22 cellular contexts compared by ENCODE assay signal in the genomic region with DNA sequence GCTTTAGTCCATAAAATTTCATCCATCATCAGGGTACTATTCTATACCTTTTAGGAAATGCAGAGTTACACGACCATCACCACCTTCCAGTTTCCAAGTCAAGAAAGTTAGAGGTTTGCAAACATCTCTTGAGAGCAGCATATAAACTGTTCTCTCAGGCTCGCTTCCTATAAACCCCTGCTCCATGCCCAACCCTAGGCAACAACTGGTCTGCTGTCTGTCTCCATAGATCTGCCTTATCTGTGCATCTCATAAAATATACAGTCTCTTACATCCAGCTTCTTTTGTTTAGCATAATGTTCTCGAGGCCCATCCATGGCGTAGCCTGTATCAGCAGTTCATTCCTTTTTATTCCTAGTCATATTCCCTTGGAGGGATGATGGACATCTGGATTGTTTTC. TPM values are rescaled to one million over a fixed set of nuclear protein-coding genes. Genes with fewer than 3 reads are reported as not detected.
DNase-seq lines count a peak whose midpoint lies in the region; FAIRE-seq and TF ChIP-seq lines count a peak whose summit lies in the region.
"Had no signal": no experiment of that assay in that cellular context is flagged by ENCODE, and none has a peak within 500 bp of the region (broad histone marks: within the 10 kb centered on the region; RNA-seq: fewer than 3 reads in every experiment).

No MANE protein-coding gene starts in this region.

- no peak overlapping the region for H3K4me3 ChIP-seq in HEK293 (ENCODE audit: low read depth, low read length)
- H3K4me3 ChIP-seq in adrenal gland: no peak overlapping the region
- H3K4me3 ChIP-seq: GM23338 had no signal

- no peaks in the 10 kb centered on the region for H3K36me3 ChIP-seq in HEK293 (ENCODE audit: control insufficient read depth in 2 of 2, insufficient read depth in 1 of 2, low read length in 2 of 2)
- H3K36me3 ChIP-seq in adrenal gland (replicated peaks in 1 of 2): no peaks in the 10 kb centered on the region

- DNase-seq in HTR-8/SVneo (ENCODE audit: insufficient read length, low spot score): no peak
- DNase-seq in NCI-H526 (lab: John Stamatoyannopoulos, UW): peak; percentile 79 to 80
- no peak for DNase-seq in adrenal gland
- no peak for DNase-seq in immature natural killer cell
- DNase-seq: C1 segment of cervical spinal cord; Calu3; CD4-positive, alpha-beta memory T cell; COR-L47; DMS53; DMS79 treated with DMSO at 0.1 percent for 48 hours; GF-D8; HCEC 1CT had no signal

- H3K36me3 Mint-ChIP-seq in nephron (ENCODE audit: low read depth) (no peaks in the 10 kb centered on the region), immature natural killer cell (no peaks in the 10 kb centered on the region)
- H3K36me3 Mint-ChIP-seq: CD4-positive, alpha-beta memory T cell had no signal

- no peaks in the 10 kb centered on the region for H3K9me3 ChIP-seq in HEK293 (ENCODE audit: control insufficient read depth, insufficient read depth, low read depth, low read length)
- H3K9me3 ChIP-seq in adrenal gland (replicated peaks in 1 of 3): no peaks in the 10 kb centered on the region

- peak overlapping the region in 2 of 3 experiments; percentile 38 to 69 for H3K27ac Mint-ChIP-seq in nephron
- H3K27ac Mint-ChIP-seq in immature natural killer cell: no peak overlapping the region
- H3K27ac Mint-ChIP-seq: CD4-positive, alpha-beta memory T cell; GM23338 had no signal

- POLR2A ChIA-PET in HEK293 (lab: Yijun Ruan, JAX): no interaction called here

- CTCF ChIA-PET in HEK293 (lab: Yijun Ruan, JAX): no interaction called here

- FAIRE-seq in HTR-8/SVneo (lab: Jason Lieb, UNC): peak; percentile 76
- FAIRE-seq: GM12891, GM18507 had no signal

- H3K27ac ChIP-seq in HEK293 (ENCODE audit: extremely low read depth, low read depth, low read length) (no peak overlapping the region), adrenal gland (no peak overlapping the region)

- H3K4me3 Mint-ChIP-seq in nephron: no peak overlapping the region
- no peak overlapping the region for H3K4me3 Mint-ChIP-seq in immature natural killer cell
- H3K4me3 Mint-ChIP-seq: CD4-positive, alpha-beta memory T cell; GM23338 had no signal

- no peaks in the 10 kb centered on the region for H3K4me1 ChIP-seq in HEK293 (ENCODE audit: control insufficient read depth, insufficient read depth, low read length)
- H3K4me1 ChIP-seq in adrenal gland (replicated peaks in 1 of 2): no peaks in the 10 kb centered on the region

- 34 to 54% (median 48%) methylated on average over 4 of the region's 4 CpGs for WGBS in adrenal gland, 4 donors

- TF ChIP-seq CTCF in HEK293 (tag by site-specific recombination; IDR thresholded peaks at IDR 0.05) (no peak), nephron (IDR thresholded peaks at IDR 0.05; ENCODE audit: unreplicated experiment in 3 of 3) (no peak), adrenal gland (IDR thresholded peaks at IDR 0.05) (no peak)

- no peaks in the 10 kb centered on the region for H3K9me3 Mint-ChIP-seq in nephron
- peaks cover 0 to 5% (median 0%) of the 10 kb centered on the region in 6 donors for H3K9me3 Mint-ChIP-seq in immature natural killer cell

- TF ChIP-seq POLR2A in adrenal gland (IDR thresholded peaks at IDR 0.05): no peak

- H3K4me1 Mint-ChIP-seq in nephron (peaks cover 24% of the 10 kb centered on the region), immature natural killer cell (peaks cover 3 to 8% of the 10 kb centered on the region in 2 donors)
- H3K4me1 Mint-ChIP-seq: GM23338 had no signal

- H3K27me3 ChIP-seq in adrenal gland: peaks cover 12% of the 10 kb centered on the region

- peaks cover 85% of the 10 kb centered on the region for H3K27me3 Mint-ChIP-seq in nephron (ENCODE audit: low read depth)
- peaks cover 8 to 11% (median 10%) of the 10 kb centered on the region in 3 donors for H3K27me3 Mint-ChIP-seq in immature natural killer cell (ENCODE audit: low read depth in 3 of 3)

- intact Hi-C loops in adrenal gland (cut with DNase I): loop anchor here in 1 of 2 donors (10.0 kb wide), 2 partner anchors 649 to 1229 kb away; no protein-coding TSS in a partner anchor

TF ChIP-seq in HEK293, 187 proteins besides CTCF, POLR2A, EP300 and RAD21:
- no peak for TF ChIP-seq ZNF354C (tag by site-specific recombination; IDR thresholded peaks at IDR 0.05; ENCODE audit: borderline replicate concordance, low read depth)
- TF ChIP-seq, protein P1, sequence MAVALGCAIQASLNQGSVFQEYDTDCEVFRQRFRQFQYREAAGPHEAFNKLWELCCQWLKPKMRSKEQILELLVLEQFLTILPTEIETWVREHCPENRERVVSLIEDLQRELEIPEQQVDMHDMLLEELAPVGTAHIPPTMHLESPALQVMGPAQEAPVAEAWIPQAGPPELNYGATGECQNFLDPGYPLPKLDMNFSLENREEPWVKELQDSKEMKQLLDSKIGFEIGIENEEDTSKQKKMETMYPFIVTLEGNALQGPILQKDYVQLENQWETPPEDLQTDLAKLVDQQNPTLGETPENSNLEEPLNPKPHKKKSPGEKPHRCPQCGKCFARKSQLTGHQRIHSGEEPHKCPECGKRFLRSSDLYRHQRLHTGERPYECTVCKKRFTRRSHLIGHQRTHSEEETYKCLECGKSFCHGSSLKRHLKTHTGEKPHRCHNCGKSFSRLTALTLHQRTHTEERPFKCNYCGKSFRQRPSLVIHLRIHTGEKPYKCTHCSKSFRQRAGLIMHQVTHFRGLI (tag by site-specific recombination; IDR thresholded peaks at IDR 0.05): peak; percentile 92

RNA-seq across cellular contexts. Expression of a gene that starts 6.2 kb away (rescaled TPM):
- total RNA-seq in adrenal gland: under 1 TPM in 7 of 8 donors, not detected in 1; 0.06 to 0.34 (median 0.25) TPM
- polyA plus RNA-seq in adrenal gland (under 1 TPM; 0.05 to 0.16 (median 0.07) TPM), immature natural killer cell (not detected)
- total RNA-seq: A172; A673; Calu3; CD4-positive, alpha-beta memory T cell; Daoy; GM23338; H4 had no signal
- polyA plus RNA-seq: BJ; CD4-positive, alpha-beta memory T cell; GM23338 had no signal

Comparison
In these comparisons a context has a peak if more than half of its experiments do, and no peak if none do; other contexts are left out.
1. DNase-seq: peak in NCI-H526 (2 of 2); none in HTR-8/SVneo (single experiment), adrenal gland (0 of 7) and immature natural killer cell (0 of 3).
2. H3K27ac Mint-ChIP-seq: peak in nephron (2 of 3); none in immature natural killer cell (0 of 6).